24 cellular contexts compared by ENCODE assay signal in the genomic region with DNA sequence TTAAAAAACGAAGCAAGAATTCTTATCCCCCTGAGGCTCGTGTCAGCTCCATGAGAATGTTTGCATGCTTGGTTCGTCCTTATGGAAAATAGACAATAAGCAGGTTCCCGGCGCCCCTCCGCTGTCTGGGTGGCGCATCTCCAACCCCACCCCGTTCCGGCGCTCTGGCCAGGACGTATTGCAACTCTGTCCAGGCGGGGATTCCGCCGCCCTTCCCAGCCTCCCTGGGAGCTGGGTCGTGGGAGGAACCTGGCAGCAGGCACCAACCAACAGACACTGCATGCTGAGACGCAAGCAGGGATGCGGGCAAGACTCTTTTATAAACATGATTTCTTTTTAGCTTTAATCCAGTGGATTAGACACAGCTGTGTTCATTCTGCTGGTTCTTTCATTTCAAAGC.
A peak's percentile ranks its signal among the peaks of the same experiment; 100 is the strongest.
DNase-seq lines count a peak whose midpoint lies in the region; ATAC-seq and TF ChIP-seq lines count a peak whose summit lies in the region.
"Had no signal": no experiment of that assay in that cellular context is flagged by ENCODE, and none has a peak within 500 bp of the region (broad histone marks: within the 10 kb centered on the region; RNA-seq: fewer than 3 reads in every experiment).

No MANE protein-coding gene starts in this region.

- DNase-seq in NCI-H82 (lab: John Stamatoyannopoulos, UW) (peak; percentile 12), NCI-H82 treated with DMSO at 0.1 percent for 48 hours (lab: John Stamatoyannopoulos, UW; ENCODE audit: unreplicated experiment) (no peak), fibroblast of pulmonary artery (ENCODE audit: low read depth) (peak; percentile 23), myocyte (ENCODE audit: low read depth) (peak; percentile 6), RPMI8226 (no peak), H7 (no peak), OCI-M1 (lab: John Stamatoyannopoulos, UW) (no peak)
- DNase-seq: colonic mucosa; foreskin melanocyte; kidney glomerular epithelial cell; NCI-H1105; NCI-H2107; NCI-H774; occipital lobe; PC-9; sigmoid colon; stimulated activated CD4-positive, alpha-beta T cell treated with anti-CD3 and anti-CD28 coated beads, Interleukin-2, amount 100 ng/mL, for 24 hours; stimulated activated naive CD4-positive, alpha-beta T cell treated with Interleukin-2 at 50 U/mL for 16 hours; T1000 had no signal

- H3K4me3 ChIP-seq in fibroblast of pulmonary artery (replicated peaks; ENCODE audit: low read depth, low read length): peak overlapping the region; percentile 19
- no peak overlapping the region for H3K4me3 ChIP-seq in H7 (ENCODE audit: insufficient read depth, low read depth, low read length)
- H3K4me3 ChIP-seq: colonic mucosa, GM23338, PC-9, tibial nerve had no signal

- TF ChIP-seq CTCF in fibroblast of pulmonary artery (IDR thresholded peaks at IDR 0.05; ENCODE audit: low read length, missing control alignments): no peak

- H3K36me3 ChIP-seq in H7 (replicated peaks; ENCODE audit: control insufficient read depth, insufficient read depth, low read length): no peaks in the 10 kb centered on the region
- H3K36me3 ChIP-seq: colonic mucosa, sigmoid colon, tibial nerve had no signal

- H3K27me3 ChIP-seq in H7 (ENCODE audit: control insufficient read depth, insufficient read depth, low read length): peaks cover 2% of the 10 kb centered on the region; the same call in 1 of the 2 replicates
- H3K27me3 ChIP-seq: colonic mucosa, sigmoid colon, tibial nerve had no signal

- ATAC-seq in HG03196 (IDR thresholded peaks at IDR 0.05; ENCODE audit: unreplicated experiment): no peak
- ATAC-seq: activated CD4-positive, CD25-positive, alpha-beta regulatory T cell treated with anti-CD3 and anti-CD28 coated beads, Interleukin-2, amount 50 U/mL, for 24 hours; GM23338; SK-N-SH treated with all-trans-retinoic acid at 6 μM for 48 hours had no signal

Comparison
In these comparisons a context has a peak if more than half of its experiments do, and no peak if none do; other contexts are left out.
1. DNase-seq: peak in NCI-H82 (single experiment), fibroblast of pulmonary artery (single experiment) and myocyte (single experiment); none in NCI-H82 treated with DMSO at 0.1 percent for 48 hours (single experiment), RPMI8226 (single experiment), H7 (single experiment) and OCI-M1 (single experiment).